ENCODE assay signal across 1 cellular context in the genomic region with DNA sequence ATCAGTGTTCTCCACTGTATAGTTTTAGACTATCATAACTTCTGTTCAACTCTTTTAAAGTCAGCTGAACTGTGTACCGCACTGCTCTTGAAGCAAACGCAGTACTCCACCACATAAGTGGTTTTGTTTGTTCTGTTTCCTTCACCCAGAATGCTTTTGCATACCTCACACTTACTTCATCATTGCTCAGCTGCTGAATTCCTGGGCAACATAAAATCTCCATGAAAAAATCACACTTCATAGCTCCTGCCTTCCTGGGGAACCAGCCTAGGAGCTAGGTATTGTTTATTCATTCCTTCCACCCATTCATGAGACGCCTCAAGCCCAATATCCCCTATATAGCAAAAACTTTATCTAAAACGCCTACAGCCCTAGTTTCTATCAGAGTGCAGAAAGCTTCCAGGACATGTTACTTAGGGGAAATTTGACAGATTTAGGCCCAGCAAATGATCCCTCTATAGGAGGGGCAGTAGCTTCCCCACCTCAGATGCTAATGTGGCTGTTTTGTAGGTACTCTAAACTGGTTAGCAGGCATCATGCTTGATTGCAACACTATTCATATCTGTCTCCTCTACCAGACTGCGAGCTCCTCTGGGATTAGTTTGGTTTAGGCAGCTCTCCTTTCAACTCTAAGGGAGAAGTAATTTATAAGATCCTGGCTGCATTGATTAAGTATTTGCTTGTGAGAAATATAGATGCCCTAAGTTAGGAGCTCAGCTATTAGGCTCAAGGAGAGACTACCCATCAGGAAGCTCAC.
TF ChIP-seq lines count a peak whose summit lies in the region.

No MANE protein-coding gene starts in this region.

TF ChIP-seq in HepG2, 621 proteins besides CTCF, POLR2A, EP300 and RAD21 (continued from another document):
- TF ChIP-seq E2F1 (CRISPR knock-in tag; IDR thresholded peaks at IDR 0.05) (no peak), ZNF503 (CRISPR knock-in tag; IDR thresholded peaks at IDR 0.05) (no peak), RBM22 (optimal IDR thresholded peaks at IDR 0.05; ENCODE audit: low read length) (no peak), GPN1 (CRISPR knock-in tag; IDR thresholded peaks at IDR 0.05; ENCODE audit: borderline replicate concordance) (no peak), ZKSCAN1 (IDR thresholded peaks at IDR 0.05; ENCODE audit: low read length) (no peak), SRY (CRISPR knock-in tag; IDR thresholded peaks at IDR 0.05) (no peak), ZSCAN20 (CRISPR knock-in tag; IDR thresholded peaks at IDR 0.05; ENCODE audit: borderline replicate concordance) (no peak), ZSCAN22 (CRISPR knock-in tag; IDR thresholded peaks at IDR 0.05) (no peak), RAD51 (IDR thresholded peaks at IDR 0.05; ENCODE audit: borderline replicate concordance) (no peak), ZNF546 (CRISPR knock-in tag; conservative IDR thresholded peaks at IDR 0.05) (no peak)
